Comparison of ENCODE assay signal across 21 cellular contexts in genomic region chr13:44347301-44347700, GRCh38. TPM values are rescaled to one million over a fixed set of nuclear protein-coding genes. Genes with fewer than 3 reads are reported as not detected.
DNase-seq lines count a peak whose midpoint lies in the region; ATAC-seq, FAIRE-seq and TF ChIP-seq lines count a peak whose summit lies in the region.
"Had no signal": no experiment of that assay in that cellular context is flagged by ENCODE, and none has a peak within 500 bp of the region (broad histone marks: within the 10 kb centered on the region; RNA-seq: fewer than 3 reads in every experiment).

No MANE protein-coding gene starts in this region.

- H2AFZ ChIP-seq in HCT116 (ENCODE audit: low read depth, low read length, poor library complexity, severe bottlenecking) (peak overlapping the region; percentile 19), trophoblast cell (ENCODE audit: insufficient read depth, low read length, poor library complexity) (no peak overlapping the region)

- no peak overlapping the region for H2AK5ac ChIP-seq in trophoblast cell (ENCODE audit: low read length)

- TF ChIP-seq RAD21 in HCT116 (IDR thresholded peaks at IDR 0.05; ENCODE audit: low read depth) = no peak

- ATAC-seq in HCT116 (no peak), lower lobe of right lung (no peak), GM19351 (IDR thresholded peaks at IDR 0.05; ENCODE audit: unreplicated experiment) (no peak)
- no peak for ATAC-seq in CD8-positive, alpha-beta T cell

- no peak overlapping the region for H4K12ac ChIP-seq in trophoblast cell (ENCODE audit: low read depth, low read length)

- FAIRE-seq in bronchial epithelial cell (lab: Jason Lieb, UNC) = no peak
- FAIRE-seq: GM19239 had no signal

- H3K9me2 ChIP-seq in HCT116 (ENCODE audit: insufficient read depth) = no peaks in the 10 kb centered on the region

- peaks cover 15% of the 10 kb centered on the region for H3K79me1 ChIP-seq in trophoblast cell (ENCODE audit: low read length)

- no peak overlapping the region for H3K4ac ChIP-seq in trophoblast cell (ENCODE audit: low read depth, low read length)

- DNase-seq in ELR (ENCODE audit: low read depth) = peak; percentile 23
- no peak for DNase-seq in HCT116 (ENCODE audit: low read depth, low spot score)
- peak; percentile 66 for DNase-seq in bronchial epithelial cell (ENCODE audit: low read depth)
- peak in 1 of 2 donors; percentile 54 for DNase-seq in trophoblast cell
- no peak for DNase-seq in lower lobe of right lung
- no peak for DNase-seq in CD8-positive, alpha-beta T cell
- DNase-seq in Caco-2 = no peak
- DNase-seq: BE2C; C1 segment of cervical spinal cord; CD4-positive, CD25-positive, alpha-beta regulatory T cell; DMS153; DMS79; GF-D8 had no signal

- no peaks in the 10 kb centered on the region for H4K20me1 ChIP-seq in HCT116 (ENCODE audit: insufficient read depth)

- CTCF ChIA-PET in HCT116 (lab: Charles Lee) = no interaction called here
- CTCF ChIA-PET in CD8-positive, alpha-beta T cell (lab: Charles Lee) = no interaction called here
- CTCF ChIA-PET in Caco-2 (lab: Charles Lee) = no interaction called here

- H3K9ac ChIP-seq in HCT116 (ENCODE audit: low read length) (no peak overlapping the region), trophoblast cell (ENCODE audit: low read length) (no peak overlapping the region)
- H3K9ac ChIP-seq: KMS-11 had no signal

- H3K36me3 ChIP-seq in HCT116 (ENCODE audit: control insufficient read depth in 1 of 2, insufficient read depth in 2 of 2, low read length in 2 of 2) = no peaks in the 10 kb centered on the region
- H3K36me3 ChIP-seq in bronchial epithelial cell (ENCODE audit: control insufficient read depth, insufficient read depth, low read length) = no peaks in the 10 kb centered on the region
- H3K36me3 ChIP-seq in trophoblast cell (ENCODE audit: control insufficient read depth in 1 of 2, insufficient read depth in 2 of 2, low read length in 2 of 2) = no peaks in the 10 kb centered on the region
- no peaks in the 10 kb centered on the region for H3K36me3 ChIP-seq in lower lobe of right lung
- H3K36me3 ChIP-seq in CD8-positive, alpha-beta T cell (ENCODE audit: insufficient read depth, low read length) = no peaks in the 10 kb centered on the region
- no peaks in the 10 kb centered on the region for H3K36me3 ChIP-seq in Caco-2 (ENCODE audit: control insufficient read depth, insufficient read depth, low read length)
- H3K36me3 ChIP-seq: BE2C, HAP-1 had no signal

- H3K23ac ChIP-seq in trophoblast cell (ENCODE audit: low read length) = no peak overlapping the region

- no peak overlapping the region for H3K27ac Mint-ChIP-seq in CD8-positive, alpha-beta T cell
- H3K27ac Mint-ChIP-seq in Caco-2 (ENCODE audit: unreplicated experiment) = no peak overlapping the region
- H3K27ac Mint-ChIP-seq: CD4-positive, CD25-positive, alpha-beta regulatory T cell had no signal

- POLR2A ChIA-PET in HCT116 (lab: Charles Lee) = interaction anchor here (0.9 to 1.1 kb wide), 2 partner anchors 41 to 90 kb away, joined by 3 read pairs; no protein-coding TSS in a partner anchor
- POLR2A ChIA-PET in CD8-positive, alpha-beta T cell (lab: Charles Lee) = no interaction called here
- POLR2A ChIA-PET in Caco-2 (lab: Charles Lee) = interaction anchor here (0.6 kb wide), 1 partner anchor 90 kb away, joined by 8 read pairs; no protein-coding TSS in a partner anchor

- TF ChIP-seq CTCF in HCT116 (IDR thresholded peaks at IDR 0.05 in 2 of 3, conservative IDR thresholded peaks at IDR 0.05 in 1 of 3; ENCODE audit: borderline replicate concordance in 1 of 3, insufficient read depth in 1 of 3, low read depth in 2 of 3, low read length in 2 of 3) (no peak), bronchial epithelial cell (IDR thresholded peaks at IDR 0.05; ENCODE audit: insufficient read depth, low read length, severe bottlenecking) (no peak), lower lobe of right lung (IDR thresholded peaks at IDR 0.05) (no peak), Caco-2 (IDR thresholded peaks at IDR 0.05; ENCODE audit: insufficient read depth in 1 of 2, low read depth in 1 of 2, low read length in 1 of 2, severe bottlenecking in 1 of 2, unreplicated experiment in 1 of 2) (no peak)
- TF ChIP-seq CTCF in CD8-positive, alpha-beta T cell (IDR thresholded peaks at IDR 0.05) = no peak

- H3K4me1 ChIP-seq in HCT116 (ENCODE audit: control insufficient read depth in 1 of 2, insufficient read depth in 2 of 2, low read length in 2 of 2) = peaks cover 0 to 8% of the 10 kb centered on the region in 2 experiments; a peak in 1 of 4 replicates
- H3K4me1 ChIP-seq in trophoblast cell (ENCODE audit: control insufficient read depth in 1 of 2, insufficient read depth in 2 of 2, low read length in 2 of 2) = peaks cover 10 to 13% of the 10 kb centered on the region in 2 experiments
- no peaks in the 10 kb centered on the region for H3K4me1 ChIP-seq in lower lobe of right lung
- H3K4me1 ChIP-seq in CD8-positive, alpha-beta T cell (ENCODE audit: insufficient read depth, low read length) = no peaks in the 10 kb centered on the region
- H3K4me1 ChIP-seq in Caco-2 = peaks cover 15% of the 10 kb centered on the region
- H3K4me1 ChIP-seq: HAP-1 had no signal

- RAD21 ChIA-PET in HCT116 (lab: Charles Lee; ENCODE audit: low non-redundant PET in 1 of 2, low total read pairs in 2 of 2, uncharacterized antibody in 2 of 2, unreplicated experiment in 2 of 2) = no interaction called here

- H3K79me2 ChIP-seq in HCT116 (ENCODE audit: insufficient read depth, low read length) (no peaks in the 10 kb centered on the region), trophoblast cell (ENCODE audit: control insufficient read depth, insufficient read depth, low read length, poor library complexity) (peaks cover 2% of the 10 kb centered on the region)

- no peak overlapping the region for H2BK5ac ChIP-seq in trophoblast cell (ENCODE audit: low read depth, low read length, poor library complexity)

- no peaks in the 10 kb centered on the region for H3K36me3 Mint-ChIP-seq in CD8-positive, alpha-beta T cell
- no peaks in the 10 kb centered on the region for H3K36me3 Mint-ChIP-seq in Caco-2 (ENCODE audit: insufficient read depth, unreplicated experiment)
- H3K36me3 Mint-ChIP-seq: CD4-positive, CD25-positive, alpha-beta regulatory T cell had no signal

- no peak overlapping the region for H3K4me3 Mint-ChIP-seq in CD8-positive, alpha-beta T cell
- no peak overlapping the region for H3K4me3 Mint-ChIP-seq in Caco-2 (ENCODE audit: unreplicated experiment)
- H3K4me3 Mint-ChIP-seq: CD4-positive, CD25-positive, alpha-beta regulatory T cell had no signal

- H2BK12ac ChIP-seq in trophoblast cell (ENCODE audit: low read length) = peak overlapping the region; percentile 66

- H4K91ac ChIP-seq in trophoblast cell (ENCODE audit: low read depth, low read length) = peak overlapping the region; percentile 65

- intact Hi-C loops in HCT116 (cut with micrococcal nuclease) = no loop called here
- intact Hi-C loops in lower lobe of right lung (cut with DNase I) = no loop called here
- intact Hi-C loops in CD8-positive, alpha-beta T cell (cut with DNase I, micrococcal nuclease) = no loop called here
- intact Hi-C loops in Caco-2 (cut with micrococcal nuclease; ENCODE audit: unreplicated experiment) = no loop called here

- peaks cover 12% of the 10 kb centered on the region for H3K4me1 Mint-ChIP-seq in CD8-positive, alpha-beta T cell (ENCODE audit: low read depth)
- peaks cover 10% of the 10 kb centered on the region for H3K4me1 Mint-ChIP-seq in Caco-2 (ENCODE audit: low read depth, unreplicated experiment)

- TF ChIP-seq POLR2A in HCT116 (IDR thresholded peaks at IDR 0.05; ENCODE audit: borderline replicate concordance, extremely low read depth, insufficient read depth, insufficient read length) = no peak

- no peaks in the 10 kb centered on the region for H3K27me3 ChIP-seq in HCT116 (ENCODE audit: insufficient read depth, low read length)
- no peaks in the 10 kb centered on the region for H3K27me3 ChIP-seq in bronchial epithelial cell (ENCODE audit: control insufficient read depth, insufficient read depth, low read length)
- H3K27me3 ChIP-seq in trophoblast cell (ENCODE audit: insufficient read depth, low read length) = no peaks in the 10 kb centered on the region
- H3K27me3 ChIP-seq in lower lobe of right lung (ENCODE audit: low read depth) = no peaks in the 10 kb centered on the region
- H3K27me3 ChIP-seq in CD8-positive, alpha-beta T cell (ENCODE audit: insufficient read depth, low read length) = no peaks in the 10 kb centered on the region
- H3K27me3 ChIP-seq in Caco-2 (replicated peaks; ENCODE audit: control insufficient read depth, insufficient read depth, low read length) = no peaks in the 10 kb centered on the region
- H3K27me3 ChIP-seq: BE2C had no signal

- BruUV-seq in HCT116 (replicated peaks; lab: Mats Ljungman, UMichigan) = no TSS peak
- BruUV-seq in Caco-2 (replicated peaks; lab: Mats Ljungman, UMichigan) = no TSS peak

- H3K18ac ChIP-seq in trophoblast cell (ENCODE audit: low read length) = no peak overlapping the region

- no peaks in the 10 kb centered on the region for H3K9me3 Mint-ChIP-seq in CD8-positive, alpha-beta T cell
- peaks cover 12% of the 10 kb centered on the region for H3K9me3 Mint-ChIP-seq in Caco-2 (ENCODE audit: unreplicated experiment)

- H2BK120ac ChIP-seq in trophoblast cell (ENCODE audit: insufficient read depth, low read length, poor library complexity) = no peak overlapping the region

- no CpG with 5 or more reads among the region's 2 CpGs for WGBS in trophoblast cell (ENCODE audit: extremely low coverage, insufficient coverage, insufficient read length)

- no peak overlapping the region for H3K4me3 ChIP-seq in HCT116 (replicated peaks in 1 of 2; ENCODE audit: low read depth in 1 of 2, low read length in 2 of 2)
- no peak overlapping the region for H3K4me3 ChIP-seq in bronchial epithelial cell (ENCODE audit: low read depth, low read length)
- H3K4me3 ChIP-seq in trophoblast cell (ENCODE audit: low read depth, low read length) = no peak overlapping the region
- no peak overlapping the region for H3K4me3 ChIP-seq in lower lobe of right lung
- no peak overlapping the region for H3K4me3 ChIP-seq in CD8-positive, alpha-beta T cell (ENCODE audit: low read depth, low read length)
- no peak overlapping the region for H3K4me3 ChIP-seq in Caco-2 (ENCODE audit: low read depth, low read length)
- H3K4me3 ChIP-seq: HAP-1 had no signal

- H3K27ac ChIP-seq in HCT116 (ENCODE audit: low read depth, low read length) = no peak overlapping the region
- H3K27ac ChIP-seq in trophoblast cell (ENCODE audit: low read depth, low read length) = no peak overlapping the region
- H3K27ac ChIP-seq in lower lobe of right lung = no peak overlapping the region
- H3K27ac ChIP-seq in CD8-positive, alpha-beta T cell (ENCODE audit: low read depth, low read length) = no peak overlapping the region
- H3K27ac ChIP-seq: HL-60, KMS-11 had no signal

- H3K9me3 ChIP-seq in HCT116 (ENCODE audit: control insufficient read depth in 1 of 2, insufficient read depth in 1 of 2, low read depth in 1 of 2, low read length in 2 of 2) (no peaks in the 10 kb centered on the region), trophoblast cell (ENCODE audit: insufficient read depth, low read depth, low read length) (no peaks in the 10 kb centered on the region), lower lobe of right lung (no peaks in the 10 kb centered on the region), Caco-2 (no peaks in the 10 kb centered on the region)
- H3K9me3 ChIP-seq in CD8-positive, alpha-beta T cell (ENCODE audit: low read length) = no peaks in the 10 kb centered on the region
- H3K9me3 ChIP-seq: BE2C, HAP-1 had no signal

- H3K4me2 ChIP-seq in HCT116 (ENCODE audit: low read length) = no peak overlapping the region
- no peak overlapping the region for H3K4me2 ChIP-seq in trophoblast cell (ENCODE audit: low read length)
- H3K4me2 ChIP-seq: KMS-11 had no signal

- no peak overlapping the region for H3K14ac ChIP-seq in trophoblast cell (ENCODE audit: low read length)

- H3K27me3 Mint-ChIP-seq in CD8-positive, alpha-beta T cell (ENCODE audit: low read depth) = no peaks in the 10 kb centered on the region
- H3K27me3 Mint-ChIP-seq in Caco-2 (ENCODE audit: insufficient read depth, unreplicated experiment) = no peaks in the 10 kb centered on the region

- H4K8ac ChIP-seq in trophoblast cell (ENCODE audit: low read depth, low read length) = no peak overlapping the region

RNA-seq across cellular contexts. Expression of gene SERP2, which starts 26.3 kb away (rescaled TPM):
- not detected for total RNA-seq in HCT116 (2021; ENCODE audit: unreplicated experiment)
- polyA plus RNA-seq in HCT116 (2012) = not detected in 2 replicates
- 0.77 and 1.1 TPM in 2 replicates for total RNA-seq in bronchial epithelial cell
- 0.61 and 0.66 TPM in 2 replicates for polyA plus RNA-seq in trophoblast cell (2013)
- total RNA-seq in lower lobe of right lung = 3.7 TPM
- total RNA-seq in CD8-positive, alpha-beta T cell = not detected
- total RNA-seq in Caco-2 (2022) = not detected in 2 replicates
- total RNA-seq: A172; CD4-positive, CD25-positive, alpha-beta regulatory T cell; H4; HT1080 had no signal

Comparison
In these comparisons a context has a peak if more than half of its experiments do, and no peak if none do; other contexts are left out.
1. DNase-seq: peak in ELR (single experiment) and bronchial epithelial cell (single experiment); none in HCT116 (single experiment), lower lobe of right lung (single experiment), CD8-positive, alpha-beta T cell (0 of 7) and Caco-2 (0 of 2).